In genomic region chr12:6469092-6469491, GRCh38 we compare ENCODE assay signal across 9 cellular contexts. TPM values are rescaled to one million over a fixed set of nuclear protein-coding genes. Genes with fewer than 3 reads are reported as not detected.
A peak's percentile ranks its signal among the peaks of the same experiment; 100 is the strongest.
DNase-seq lines count a peak whose midpoint lies in the region; ATAC-seq and TF ChIP-seq lines count a peak whose summit lies in the region.
"Had no signal": no experiment of that assay in that cellular context is flagged by ENCODE, and none has a peak within 500 bp of the region (broad histone marks: within the 10 kb centered on the region; RNA-seq: fewer than 3 reads in every experiment).

No MANE protein-coding gene starts in this region.

- CTCF ChIA-PET in activated naive CD4-positive, alpha-beta T cell treated with anti-CD3 and anti-CD28 coated beads for 36 hours (lab: Charles Lee), result interaction anchor here (1.1 to 4.2 kb wide), 6 partner anchors 8 to 136 kb away, joined by 3 to 21 read pairs (median 4); no protein-coding TSS in a partner anchor
- CTCF ChIA-PET in activated CD8-positive, alpha-beta T cell treated with anti-CD3 and anti-CD28 coated beads for 36 hours (lab: Charles Lee), result interaction anchor here (0.9 to 5.9 kb wide), 9 partner anchors 9 to 134 kb away, joined by 3 to 56 read pairs (median 4); no protein-coding TSS in a partner anchor

- no peak overlapping the region for H3K27ac ChIP-seq in thymus (ENCODE audit: low read depth)

- H3K27me3 Mint-ChIP-seq in activated naive CD4-positive, alpha-beta T cell treated with anti-CD3 and anti-CD28 coated beads for 36 hours (ENCODE audit: low read depth), result no peaks in the 10 kb centered on the region
- no peaks in the 10 kb centered on the region for H3K27me3 Mint-ChIP-seq in activated CD8-positive, alpha-beta T cell treated with anti-CD3 and anti-CD28 coated beads for 36 hours
- H3K27me3 Mint-ChIP-seq in immature natural killer cell (ENCODE audit: low read depth in 3 of 3), result peaks cover 2 to 14% (median 11%) of the 10 kb centered on the region in 3 donors

- peak overlapping the region; percentile 91 for H3K4me3 Mint-ChIP-seq in activated naive CD4-positive, alpha-beta T cell treated with anti-CD3 and anti-CD28 coated beads for 36 hours
- H3K4me3 Mint-ChIP-seq in activated CD8-positive, alpha-beta T cell treated with anti-CD3 and anti-CD28 coated beads for 36 hours, result peak overlapping the region; percentile 89
- peak overlapping the region; percentile 87 to 93 (median 91) for H3K4me3 Mint-ChIP-seq in immature natural killer cell

- intact Hi-C loops in activated naive CD4-positive, alpha-beta T cell treated with anti-CD3 and anti-CD28 coated beads for 36 hours (cut with micrococcal nuclease), result no loop called here
- intact Hi-C loops in activated CD8-positive, alpha-beta T cell treated with anti-CD3 and anti-CD28 coated beads for 36 hours (cut with micrococcal nuclease), result loop anchor here (10.0 kb wide), 1 partner anchor 134 kb away; no protein-coding TSS in a partner anchor

- WGBS in thymus, result 90% methylated on average over 6 of the region's 6 CpGs

- H3K4me1 Mint-ChIP-seq in activated naive CD4-positive, alpha-beta T cell treated with anti-CD3 and anti-CD28 coated beads for 36 hours (ENCODE audit: low read depth), result peaks cover 66% of the 10 kb centered on the region
- H3K4me1 Mint-ChIP-seq in activated CD8-positive, alpha-beta T cell treated with anti-CD3 and anti-CD28 coated beads for 36 hours (ENCODE audit: low read depth), result peaks cover 57% of the 10 kb centered on the region
- H3K4me1 Mint-ChIP-seq in immature natural killer cell, result peaks cover 49 to 68% of the 10 kb centered on the region in 2 donors

- no peaks in the 10 kb centered on the region for H3K27me3 ChIP-seq in thymus (ENCODE audit: control insufficient read depth, insufficient read depth)

- peak overlapping the region; percentile 85 for H3K4me3 ChIP-seq in thymus (ENCODE audit: low read length)

- DNase-seq in activated naive CD4-positive, alpha-beta T cell treated with anti-CD3 and anti-CD28 coated beads for 36 hours, result peak; percentile 38
- DNase-seq in activated naive CD4-positive, alpha-beta T cell (lab: John Stamatoyannopoulos, UW), result no peak
- DNase-seq in activated CD8-positive, alpha-beta T cell treated with anti-CD3 and anti-CD28 coated beads for 36 hours, result peak; percentile 44
- DNase-seq in immature natural killer cell (no peak), omental fat pad (ENCODE audit: low spot score) (no peak)
- DNase-seq: activated CD4-positive, alpha-beta T cell treated with anti-CD3 and anti-CD28 coated beads for 48 hours had no signal

- H3K4me1 ChIP-seq in thymus (ENCODE audit: control insufficient read depth, insufficient read depth, low read length), result peaks cover 28% of the 10 kb centered on the region

- H3K36me3 ChIP-seq in thymus (ENCODE audit: control insufficient read depth, insufficient read depth), result peaks cover 23% of the 10 kb centered on the region

- peaks cover 48% of the 10 kb centered on the region for H3K36me3 Mint-ChIP-seq in activated naive CD4-positive, alpha-beta T cell treated with anti-CD3 and anti-CD28 coated beads for 36 hours (ENCODE audit: low read depth)
- H3K36me3 Mint-ChIP-seq in activated CD8-positive, alpha-beta T cell treated with anti-CD3 and anti-CD28 coated beads for 36 hours (ENCODE audit: low read depth), result peaks cover 58% of the 10 kb centered on the region
- H3K36me3 Mint-ChIP-seq in immature natural killer cell, result peaks cover 7 to 16% (median 15%) of the 10 kb centered on the region in 3 donors

- POLR2A ChIA-PET in activated CD8-positive, alpha-beta T cell treated with anti-CD3 and anti-CD28 coated beads for 36 hours (lab: Charles Lee), result interaction anchor here (0.8 to 6.7 kb wide), 8 partner anchors 10 to 142 kb away, joined by 4 to 110 read pairs (median 13); partner anchors contain the start of genes CD27, MRPL51 and TAPBPL

- peak overlapping the region; percentile 90 for H3K27ac Mint-ChIP-seq in activated naive CD4-positive, alpha-beta T cell treated with anti-CD3 and anti-CD28 coated beads for 36 hours
- H3K27ac Mint-ChIP-seq in activated CD8-positive, alpha-beta T cell treated with anti-CD3 and anti-CD28 coated beads for 36 hours, result peak overlapping the region; percentile 88
- peak overlapping the region; percentile 59 to 96 (median 87) for H3K27ac Mint-ChIP-seq in immature natural killer cell

- no peaks in the 10 kb centered on the region for H3K9me3 Mint-ChIP-seq in activated naive CD4-positive, alpha-beta T cell treated with anti-CD3 and anti-CD28 coated beads for 36 hours
- H3K9me3 Mint-ChIP-seq in activated CD8-positive, alpha-beta T cell treated with anti-CD3 and anti-CD28 coated beads for 36 hours, result no peaks in the 10 kb centered on the region
- no peaks in the 10 kb centered on the region for H3K9me3 Mint-ChIP-seq in immature natural killer cell

- no peak for ATAC-seq in activated CD8-positive, alpha-beta T cell treated with anti-CD3 and anti-CD28 coated beads for 36 hours
- no peak for ATAC-seq in HG03521 (IDR thresholded peaks at IDR 0.05; ENCODE audit: unreplicated experiment)
- ATAC-seq in omental fat pad (ENCODE audit: low FRiP score), result no peak
- ATAC-seq in GM21576 (IDR thresholded peaks at IDR 0.05; ENCODE audit: unreplicated experiment), result no peak

- TF ChIP-seq CTCF in activated CD8-positive, alpha-beta T cell treated with anti-CD3 and anti-CD28 coated beads for 36 hours (IDR thresholded peaks at IDR 0.05), result no peak
- no peak for TF ChIP-seq CTCF in omental fat pad (IDR thresholded peaks at IDR 0.05)

- no peaks in the 10 kb centered on the region for H3K9me3 ChIP-seq in thymus (ENCODE audit: control insufficient read depth)

RNA-seq across cellular contexts. Expression of gene VAMP1, which starts 1.4 kb away (rescaled TPM):
- total RNA-seq in activated naive CD4-positive, alpha-beta T cell treated with anti-CD3 and anti-CD28 coated beads for 36 hours, result 10 to 100 TPM; 31.9 to 33.5 TPM
- total RNA-seq in activated CD8-positive, alpha-beta T cell treated with anti-CD3 and anti-CD28 coated beads for 36 hours, result 10 to 100 TPM; 50.0 to 51.2 TPM
- polyA plus RNA-seq in immature natural killer cell (1 to 10 TPM; 7.8 to 9.7 (median 8.4) TPM), thymus (17.2 TPM)
- total RNA-seq in omental fat pad, result 1 to 10 TPM; 4.2 to 9.6 (median 6.2) TPM

RNA-seq across cellular contexts. Expression of gene TAPBPL, which starts 17.2 kb away (rescaled TPM):
- 10 to 100 TPM; 27.9 to 28.0 TPM for total RNA-seq in activated naive CD4-positive, alpha-beta T cell treated with anti-CD3 and anti-CD28 coated beads for 36 hours
- 10 to 100 TPM; 23.3 to 28.0 TPM for total RNA-seq in activated CD8-positive, alpha-beta T cell treated with anti-CD3 and anti-CD28 coated beads for 36 hours
- 100 to 1,000 TPM; 205 to 276 (median 259) TPM for polyA plus RNA-seq in immature natural killer cell
- polyA plus RNA-seq in thymus, result 28.6 TPM
- total RNA-seq in omental fat pad, result 10 to 100 TPM; 16.3 to 26.0 (median 18.5) TPM

RNA-seq across cellular contexts. Expression of gene MRPL51, which starts 24.0 kb away (rescaled TPM):
- total RNA-seq in activated naive CD4-positive, alpha-beta T cell treated with anti-CD3 and anti-CD28 coated beads for 36 hours, result 100 to 1,000 TPM; 273 to 278 TPM
- total RNA-seq in activated CD8-positive, alpha-beta T cell treated with anti-CD3 and anti-CD28 coated beads for 36 hours, result 100 to 1,000 TPM; 230 to 254 TPM
- polyA plus RNA-seq in immature natural killer cell, result 100 to 1,000 TPM; 240 to 280 (median 248) TPM
- 136 TPM for polyA plus RNA-seq in thymus
- 100 to 1,000 TPM in 1 of 4 donors, 10 to 100 TPM in 3; 44.1 to 118 (median 67.8) TPM for total RNA-seq in omental fat pad

RNA-seq across cellular contexts. Expression of gene CD27, which starts 24.3 kb away (rescaled TPM):
- total RNA-seq in activated naive CD4-positive, alpha-beta T cell treated with anti-CD3 and anti-CD28 coated beads for 36 hours, result 10 to 100 TPM; 48.1 to 56.7 TPM
- 100 to 1,000 TPM; 160 to 164 TPM for total RNA-seq in activated CD8-positive, alpha-beta T cell treated with anti-CD3 and anti-CD28 coated beads for 36 hours
- polyA plus RNA-seq in immature natural killer cell (10 to 100 TPM; 17.0 to 28.5 (median 25.4) TPM), thymus (75.4 TPM)
- total RNA-seq in omental fat pad, result under 1 TPM in 3 of 4 donors, not detected in 1; 0.50 to 0.96 (median 0.65) TPM

RNA-seq across cellular contexts. Expression of gene NCAPD2, which starts 24.8 kb away (rescaled TPM):
- total RNA-seq in activated naive CD4-positive, alpha-beta T cell treated with anti-CD3 and anti-CD28 coated beads for 36 hours, result 100 to 1,000 TPM; 252 to 261 TPM
- 100 to 1,000 TPM; 195 to 196 TPM for total RNA-seq in activated CD8-positive, alpha-beta T cell treated with anti-CD3 and anti-CD28 coated beads for 36 hours
- 10 to 100 TPM; 23.3 to 50.5 (median 24.0) TPM for polyA plus RNA-seq in immature natural killer cell
- polyA plus RNA-seq in thymus, result 18.8 TPM
- total RNA-seq in omental fat pad, result 10 to 100 TPM; 10.6 to 36.3 (median 20.7) TPM

Comparison
In these comparisons a context has a peak if more than half of its experiments do, and no peak if none do; other contexts are left out.
1. DNase-seq: peak in activated naive CD4-positive, alpha-beta T cell treated with anti-CD3 and anti-CD28 coated beads for 36 hours (single experiment) and activated CD8-positive, alpha-beta T cell treated with anti-CD3 and anti-CD28 coated beads for 36 hours (single experiment); none in activated naive CD4-positive, alpha-beta T cell (0 of 4), immature natural killer cell (0 of 3) and omental fat pad (single experiment).
2. Peak in every context shown above with its lines, with median percentiles within 50 percentile points of each other: H3K27ac Mint-ChIP-seq and H3K4me3 Mint-ChIP-seq.